In the genomic region with DNA sequence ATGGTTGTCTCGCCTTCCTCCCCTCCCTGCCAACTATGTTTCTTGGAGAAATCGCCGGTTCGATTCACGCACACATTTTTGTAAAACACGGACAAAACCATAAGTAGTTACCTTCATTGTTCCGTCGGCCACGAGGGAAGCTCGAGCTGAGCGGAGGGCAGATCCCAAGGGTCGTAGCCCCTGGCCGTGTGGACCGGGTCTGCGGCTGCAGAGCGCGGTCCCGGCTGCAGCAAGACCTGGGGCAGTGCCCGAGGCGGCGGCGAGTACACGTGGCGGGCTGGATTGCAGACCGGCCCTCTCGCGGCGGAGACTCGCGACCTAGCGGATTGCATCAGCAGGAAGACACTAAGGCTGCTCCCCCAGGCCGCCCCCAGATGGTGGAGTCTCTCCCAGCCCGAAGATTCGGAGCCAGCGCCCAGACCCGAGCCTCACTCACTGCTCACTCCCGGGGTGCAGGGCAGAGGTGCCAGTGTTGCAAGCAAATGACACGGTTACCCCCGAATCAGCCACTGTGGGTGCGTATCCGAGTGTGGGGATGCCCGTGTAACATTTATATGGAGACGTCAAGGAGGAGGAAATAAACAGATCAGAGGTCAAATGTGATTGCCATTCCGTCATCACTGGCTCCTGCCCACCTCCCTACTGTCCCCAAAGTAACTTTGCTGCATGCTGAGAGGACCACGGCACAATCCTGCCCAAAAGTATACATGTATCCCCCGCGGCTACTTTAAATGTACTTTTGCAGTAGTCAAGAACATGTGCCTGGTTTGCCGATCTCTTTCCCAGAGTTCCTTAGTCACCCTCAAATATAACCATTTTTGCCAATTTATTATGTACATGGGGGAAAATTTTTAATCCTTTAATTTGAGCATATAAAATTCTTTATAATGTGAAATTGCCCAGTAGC, we compare ENCODE assay signal across 8 cellular contexts. TPM values are rescaled to one million over a fixed set of nuclear protein-coding genes. Genes with fewer than 3 reads are reported as not detected.
A peak's percentile ranks its signal among the peaks of the same experiment; 100 is the strongest.
DNase-seq lines count a peak whose midpoint lies in the region; ATAC-seq and TF ChIP-seq lines count a peak whose summit lies in the region.

A gene with protein sequence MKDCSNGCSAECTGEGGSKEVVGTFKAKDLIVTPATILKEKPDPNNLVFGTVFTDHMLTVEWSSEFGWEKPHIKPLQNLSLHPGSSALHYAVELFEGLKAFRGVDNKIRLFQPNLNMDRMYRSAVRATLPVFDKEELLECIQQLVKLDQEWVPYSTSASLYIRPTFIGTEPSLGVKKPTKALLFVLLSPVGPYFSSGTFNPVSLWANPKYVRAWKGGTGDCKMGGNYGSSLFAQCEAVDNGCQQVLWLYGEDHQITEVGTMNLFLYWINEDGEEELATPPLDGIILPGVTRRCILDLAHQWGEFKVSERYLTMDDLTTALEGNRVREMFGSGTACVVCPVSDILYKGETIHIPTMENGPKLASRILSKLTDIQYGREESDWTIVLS (minus strand): TSS at position 286 of the 907 bp plus-strand sequence. CDS start 169 bp downstream, at position 117.

- peak; percentile 28 for TF ChIP-seq CTCF in DND-41 (IDR thresholded peaks at IDR 0.05; ENCODE audit: borderline replicate concordance, extremely low read depth, low read length, poor library complexity, severe bottlenecking)
- TF ChIP-seq CTCF in mucosa of descending colon (IDR thresholded peaks at IDR 0.05), result no peak

- H3K4me3 ChIP-seq in DND-41 (ENCODE audit: low read depth in 1 of 2, low read length in 2 of 2), result peak within 1 kb of the TSS; percentile 48 to 75
- H3K4me3 ChIP-seq in MG63, result peak within 1 kb of the TSS; percentile 64
- no peak within 1 kb of the TSS for H3K4me3 ChIP-seq in mucosa of descending colon

- H3K27me3 Mint-ChIP-seq in activated CD4-positive, alpha-beta memory T cell treated with anti-CD3 and anti-CD28 coated beads, Interleukin-2, amount 10 ng/mL, durations not matched to agents 7 days and 5 days, result peaks cover 53% of the 10 kb centered on the region
- peaks cover 37% of the 10 kb centered on the region for H3K27me3 Mint-ChIP-seq in stimulated activated naive CD8-positive, alpha-beta T cell treated with anti-CD3 and anti-CD28 coated beads, Interleukin-15, Interleukin-2, amounts not matched to agents 100 ng/mL and 50 ng/mL, for 24 hours

- H3K4me1 Mint-ChIP-seq in activated CD4-positive, alpha-beta memory T cell treated with anti-CD3 and anti-CD28 coated beads, Interleukin-2, amount 10 ng/mL, durations not matched to agents 7 days and 5 days, result peaks cover 30% of the 10 kb centered on the region
- peaks cover 90% of the 10 kb centered on the region for H3K4me1 Mint-ChIP-seq in stimulated activated naive CD8-positive, alpha-beta T cell treated with anti-CD3 and anti-CD28 coated beads, Interleukin-15, Interleukin-2, amounts not matched to agents 100 ng/mL and 50 ng/mL, for 24 hours (ENCODE audit: low read depth)

- no peaks in the 10 kb centered on the region for H3K36me3 Mint-ChIP-seq in activated CD4-positive, alpha-beta memory T cell treated with anti-CD3 and anti-CD28 coated beads, Interleukin-2, amount 10 ng/mL, durations not matched to agents 7 days and 5 days (ENCODE audit: low read depth)
- peaks cover 17% of the 10 kb centered on the region for H3K36me3 Mint-ChIP-seq in stimulated activated naive CD8-positive, alpha-beta T cell treated with anti-CD3 and anti-CD28 coated beads, Interleukin-15, Interleukin-2, amounts not matched to agents 100 ng/mL and 50 ng/mL, for 24 hours (ENCODE audit: low read depth)

- H3K27ac Mint-ChIP-seq in activated CD4-positive, alpha-beta memory T cell treated with anti-CD3 and anti-CD28 coated beads, Interleukin-2, amount 10 ng/mL, durations not matched to agents 7 days and 5 days, result peak within 1 kb of the TSS; percentile 19
- H3K27ac Mint-ChIP-seq in stimulated activated naive CD8-positive, alpha-beta T cell treated with anti-CD3 and anti-CD28 coated beads, Interleukin-15, Interleukin-2, amounts not matched to agents 100 ng/mL and 50 ng/mL, for 24 hours, result peak within 1 kb of the TSS; percentile 96

- CTCF ChIA-PET in activated CD4-positive, alpha-beta memory T cell treated with anti-CD3 and anti-CD28 coated beads, Interleukin-2, amount 10 ng/mL, durations not matched to agents 7 days and 5 days (lab: Charles Lee), result interaction anchor here (1.9 kb wide), 1 partner anchor 48 kb away, joined by 4 read pairs; no protein-coding TSS in a partner anchor

- peak within 1 kb of the TSS; percentile 91 for H3K4me2 ChIP-seq in DND-41 (ENCODE audit: insufficient read depth, low read length)

- H3K4me1 ChIP-seq in DND-41 (ENCODE audit: insufficient read depth, low read length) (peaks cover 42% of the 10 kb centered on the region), mucosa of descending colon (ENCODE audit: low read depth) (no peaks in the 10 kb centered on the region)

- peak within 1 kb of the TSS; percentile 76 for H3K4me3 Mint-ChIP-seq in activated CD4-positive, alpha-beta memory T cell treated with anti-CD3 and anti-CD28 coated beads, Interleukin-2, amount 10 ng/mL, durations not matched to agents 7 days and 5 days
- peak within 1 kb of the TSS; percentile 92 for H3K4me3 Mint-ChIP-seq in stimulated activated naive CD8-positive, alpha-beta T cell treated with anti-CD3 and anti-CD28 coated beads, Interleukin-15, Interleukin-2, amounts not matched to agents 100 ng/mL and 50 ng/mL, for 24 hours

- no peaks in the 10 kb centered on the region for H3K27me3 ChIP-seq in DND-41 (ENCODE audit: insufficient read depth, low read length, poor library complexity)
- no peaks in the 10 kb centered on the region for H3K27me3 ChIP-seq in MG63

- POLR2A ChIA-PET in activated CD4-positive, alpha-beta memory T cell treated with anti-CD3 and anti-CD28 coated beads, Interleukin-2, amount 10 ng/mL, durations not matched to agents 7 days and 5 days (lab: Charles Lee), result no interaction called here

- peaks cover 48% of the 10 kb centered on the region for H3K79me2 ChIP-seq in DND-41 (ENCODE audit: insufficient read depth, low read length)

- no peaks in the 10 kb centered on the region for H3K9me3 Mint-ChIP-seq in activated CD4-positive, alpha-beta memory T cell treated with anti-CD3 and anti-CD28 coated beads, Interleukin-2, amount 10 ng/mL, durations not matched to agents 7 days and 5 days
- no peaks in the 10 kb centered on the region for H3K9me3 Mint-ChIP-seq in stimulated activated naive CD8-positive, alpha-beta T cell treated with anti-CD3 and anti-CD28 coated beads, Interleukin-15, Interleukin-2, amounts not matched to agents 100 ng/mL and 50 ng/mL, for 24 hours

- ATAC-seq in DND-41 (ENCODE audit: insufficient read depth, low read depth) (peak; percentile 75), GM21737 (IDR thresholded peaks at IDR 0.05; ENCODE audit: unreplicated experiment) (peak; percentile 37), mucosa of descending colon (peak; percentile 73)

- peak within 1 kb of the TSS; percentile 83 for H3K27ac ChIP-seq in DND-41 (ENCODE audit: low read length)

- no peaks in the 10 kb centered on the region for H3K9me3 ChIP-seq in DND-41 (ENCODE audit: insufficient read depth, low read length, severe bottlenecking)
- H3K9me3 ChIP-seq in MG63, result no peaks in the 10 kb centered on the region
- H3K9me3 ChIP-seq in mucosa of descending colon, result no peaks in the 10 kb centered on the region

- TF ChIP-seq POLR2A in erythroblast (IDR thresholded peaks at IDR 0.05; ENCODE audit: low read length), result peak; percentile 84

- H3K36me3 ChIP-seq in DND-41 (ENCODE audit: insufficient read depth, low read length) (peaks cover 18% of the 10 kb centered on the region), MG63 (peaks cover 18% of the 10 kb centered on the region), mucosa of descending colon (ENCODE audit: low read depth) (no peaks in the 10 kb centered on the region)

- H2AFZ ChIP-seq in DND-41 (ENCODE audit: low read depth, low read length), result peak within 1 kb of the TSS; percentile 90

- DNase-seq in DND-41 (peak; percentile 80), MG63 (peak; percentile 93), erythroblast (lab: John Stamatoyannopoulos, UW) (peak; percentile 89 to 92), mucosa of descending colon (peak; percentile 40 to 78 (median 43)), NCI-H2196 (lab: John Stamatoyannopoulos, UW; ENCODE audit: unreplicated experiment) (no peak)
- peak; percentile 52 for DNase-seq in activated CD4-positive, alpha-beta memory T cell treated with anti-CD3 and anti-CD28 coated beads, Interleukin-2, amount 10 ng/mL, durations not matched to agents 7 days and 5 days

- peak within 1 kb of the TSS; percentile 73 for H3K9ac ChIP-seq in DND-41 (ENCODE audit: low read depth, low read length)

- H4K20me1 ChIP-seq in DND-41 (ENCODE audit: insufficient read depth, low read length), result no peaks in the 10 kb centered on the region; the same call in 1 of the 2 replicates

- intact Hi-C loops in mucosa of descending colon (cut with DNase I, micrococcal nuclease), result no loop called here

RNA-seq across cellular contexts. Expression of the gene that starts here (rescaled TPM):
- total RNA-seq in MG63 (2014; rRNA removed; shearing (Covaris generic); ENCODE audit: low replicate concordance), result 49.6 and 61.5 TPM in 2 replicates
- total RNA-seq in activated CD4-positive, alpha-beta memory T cell treated with anti-CD3 and anti-CD28 coated beads, Interleukin-2, amount 10 ng/mL, durations not matched to agents 7 days and 5 days, result 10 to 100 TPM; 22.8 to 24.8 TPM
- 10 to 100 TPM in 2 of 3 donors, 1 to 10 TPM in 1; 5.3 to 19.7 (median 11.1) TPM for total RNA-seq in mucosa of descending colon
